ENCODE assay signal across 8 cellular contexts in the genomic region with DNA sequence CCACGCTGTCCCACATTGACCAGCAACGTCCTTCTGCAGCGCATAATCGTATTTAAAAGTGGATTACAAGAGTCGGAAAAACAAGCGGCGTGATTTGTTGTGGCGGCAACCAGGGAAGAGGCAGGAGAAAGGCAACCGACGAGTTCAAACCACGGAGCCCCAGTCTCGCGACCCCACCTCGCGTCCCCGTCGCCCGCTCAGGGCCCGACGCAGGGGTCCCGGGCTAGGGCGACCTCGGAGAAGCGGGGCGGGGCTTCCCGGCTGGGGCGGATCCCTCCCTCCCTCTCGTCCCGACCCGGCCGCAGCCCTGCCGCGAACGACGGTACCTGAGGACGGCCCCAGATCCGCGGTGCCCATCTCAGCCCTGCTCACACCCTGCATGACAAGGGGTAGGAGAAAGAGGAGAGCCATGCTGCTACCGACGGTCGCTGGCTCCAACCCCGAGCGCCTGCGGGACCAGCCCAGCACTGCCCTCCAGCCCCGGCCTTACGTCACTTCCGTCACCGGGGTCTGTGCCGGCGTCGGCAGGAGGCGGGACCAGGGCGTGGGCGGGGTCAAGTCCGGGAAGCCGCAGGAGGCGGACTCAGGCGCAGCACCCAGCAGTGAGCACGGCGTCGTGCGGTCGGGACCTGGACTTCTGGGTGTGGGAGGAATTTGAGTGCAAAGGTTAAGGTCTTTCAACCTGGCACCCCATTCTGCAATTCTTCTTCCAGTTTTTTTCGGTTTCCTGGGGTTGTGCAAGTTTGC. TPM values are rescaled to one million over a fixed set of nuclear protein-coding genes. Genes with fewer than 3 reads are reported as not detected.
DNase-seq lines count a peak whose midpoint lies in the region; ATAC-seq and TF ChIP-seq lines count a peak whose summit lies in the region.

A gene (minus strand): TSS at position 469 of the 747 bp plus-strand sequence. CDS start 58 bp downstream, at position 411.

- H3K27me3 ChIP-seq in CD8-positive, alpha-beta memory T cell (ENCODE audit: insufficient read depth, low read length, poor library complexity, severe bottlenecking) = no peaks in the 10 kb centered on the region

- H3K27me3 Mint-ChIP-seq in CD8-positive, alpha-beta memory T cell = no peaks in the 10 kb centered on the region

- no peaks in the 10 kb centered on the region for H3K9me3 ChIP-seq in CD8-positive, alpha-beta memory T cell (ENCODE audit: low read length)

- CTCF ChIA-PET in CD8-positive, alpha-beta memory T cell (lab: Charles Lee) = no interaction called here

- H3K4me1 Mint-ChIP-seq in CD8-positive, alpha-beta memory T cell = peaks cover 52 to 76% (median 73%) of the 10 kb centered on the region in 3 donors

- intact Hi-C loops in lower leg skin (cut with DNase I; ENCODE audit: low total_unique reads) = no loop called here

- peak within 1 kb of the TSS; percentile 94 for H3K27ac ChIP-seq in CD8-positive, alpha-beta memory T cell (ENCODE audit: low read depth, low read length)

- DNase-seq in CD8-positive, alpha-beta memory T cell = peak; percentile 94 to 97 (median 94)
- DNase-seq in HT-29 (ENCODE audit: low spot score) = peak; percentile 91
- peak; percentile 93 for DNase-seq in NK-92 treated with Interleukin-12 subunit alpha and Interleukin-12 subunit beta, amount 100 ng/mL, for 24 hours (lab: John Stamatoyannopoulos, UW)
- peak; percentile 85 to 96 for DNase-seq in activated CD8-positive, alpha-beta memory T cell treated with anti-CD3 and anti-CD28 coated beads for 1 hour (ENCODE audit: extremely low read depth in 1 of 2, low read depth in 1 of 2)
- DNase-seq in ecto neural progenitor cell (ENCODE audit: low spot score) = peak; percentile 95
- peak; percentile 96 to 99 for DNase-seq in lower leg skin (ENCODE audit: low spot score in 2 of 2)
- peak; percentile 95 to 98 for DNase-seq in stimulated activated CD4-positive, alpha-beta T cell treated with anti-CD3 and anti-CD28 coated beads, Interleukin-4, amount 100 ng/mL, for 48 hours (ENCODE audit: low read depth in 2 of 2)

- H3K36me3 ChIP-seq in CD8-positive, alpha-beta memory T cell (ENCODE audit: insufficient read depth, low read length) = no peaks in the 10 kb centered on the region

- TF ChIP-seq CTCF in lower leg skin (IDR thresholded peaks at IDR 0.05) = peak in 1 of 3 donors; percentile 10

- TF ChIP-seq POLR2A in lower leg skin (IDR thresholded peaks at IDR 0.05) = peak in 1 of 2 donors; percentile 93

- peak within 1 kb of the TSS; percentile 94 to 100 (median 98) for H3K4me3 Mint-ChIP-seq in CD8-positive, alpha-beta memory T cell

- H3K36me3 Mint-ChIP-seq in CD8-positive, alpha-beta memory T cell = peaks cover 3 to 10% (median 6%) of the 10 kb centered on the region in 3 donors

- peaks cover 0 to 2% (median 0%) of the 10 kb centered on the region in 5 donors for H3K9me3 Mint-ChIP-seq in CD8-positive, alpha-beta memory T cell

- H3K4me3 ChIP-seq in CD8-positive, alpha-beta memory T cell (ENCODE audit: low read length) = peak within 1 kb of the TSS; percentile 95
- H3K4me3 ChIP-seq in lower leg skin (ENCODE audit: low read depth, poor library complexity, severe bottlenecking) = peak within 1 kb of the TSS; percentile 59

- peak within 1 kb of the TSS; percentile 90 to 100 (median 99) for H3K27ac Mint-ChIP-seq in CD8-positive, alpha-beta memory T cell

- ATAC-seq in GM19468 (IDR thresholded peaks at IDR 0.05; ENCODE audit: extremely low read depth, unreplicated experiment) = peak; percentile 91

- WGBS in lower leg skin, 2 donors = 0 to 1% methylated on average over 56 to 64 of the region's 64 CpGs

- H3K4me1 ChIP-seq in CD8-positive, alpha-beta memory T cell (ENCODE audit: insufficient read depth, low read length) = peaks cover 45% of the 10 kb centered on the region

- POLR2A ChIA-PET in CD8-positive, alpha-beta memory T cell (lab: Charles Lee) = no interaction called here

RNA-seq across cellular contexts. Expression of the gene that starts here (rescaled TPM):
- 10 to 100 TPM; 18.9 to 19.9 TPM for total RNA-seq in CD8-positive, alpha-beta memory T cell
- 80.0 TPM for polyA plus RNA-seq in CD8-positive, alpha-beta memory T cell
- 33.4 and 34.9 TPM in 2 replicates for total RNA-seq in HT-29 (2014; rRNA removed; shearing (Covaris generic))
- 10 to 100 TPM; 64.2 to 92.1 (median 83.0) TPM for total RNA-seq in lower leg skin

Comparison
In these comparisons a context has a peak if more than half of its experiments do, and no peak if none do; other contexts are left out.
1. Peak in every context shown above with its lines: DNase-seq, ATAC-seq, H3K4me3 ChIP-seq and H3K27ac ChIP-seq.